Comparison of ENCODE assay signal across 12 cellular contexts in genomic region chr4:1081689-1082040, GRCh38. TPM values are rescaled to one million over a fixed set of nuclear protein-coding genes. Genes with fewer than 3 reads are reported as not detected.
DNase-seq lines count a peak whose midpoint lies in the region; ATAC-seq and TF ChIP-seq lines count a peak whose summit lies in the region.
"Had no signal": no experiment of that assay in that cellular context is flagged by ENCODE, and none has a peak within 500 bp of the region (broad histone marks: within the 10 kb centered on the region; RNA-seq: fewer than 3 reads in every experiment).

No MANE protein-coding gene starts in this region.

- POLR2A ChIA-PET in activated CD4-positive, alpha-beta T cell treated with anti-CD3 and anti-CD28 coated beads for 36 hours (lab: Charles Lee): no interaction called here
- POLR2A ChIA-PET in IMR-90 (lab: Charles Lee; ENCODE audit: unreplicated experiment): no interaction called here

- H2AK5ac ChIP-seq in IMR-90 (ENCODE audit: low read depth, low read length): no peak overlapping the region

- H3K79me1 ChIP-seq in IMR-90 (ENCODE audit: low read depth in 1 of 2, low read length in 2 of 2): no peaks in the 10 kb centered on the region

- no peak overlapping the region for H3K9ac ChIP-seq in IMR-90 (ENCODE audit: low read depth, low read length)

- TF ChIP-seq CTCF in IMR-90 (conservative IDR thresholded peaks at IDR 0.05; ENCODE audit: low read depth, low read length) (no peak), astrocyte of the spinal cord (IDR thresholded peaks at IDR 0.05; ENCODE audit: low read depth, low read length) (peak; percentile 2), natural killer cell (IDR thresholded peaks at IDR 0.05) (no peak), gastrocnemius medialis (IDR thresholded peaks at IDR 0.05 in 4 of 5, conservative IDR thresholded peaks at IDR 0.05 in 1 of 5) (no peak)

- H4K91ac ChIP-seq in IMR-90 (ENCODE audit: insufficient read depth, low read depth, low read length): no peak overlapping the region

- dilution Hi-C loops in IMR-90 (cut with HindIII; ENCODE audit: low sequenced_read_pairs, unreplicated experiment): no loop called here

- TF ChIP-seq POLR2A in IMR-90 (IDR thresholded peaks at IDR 0.05; ENCODE audit: low read depth, low read length) (no peak), gastrocnemius medialis (IDR thresholded peaks at IDR 0.05) (no peak)

- H3K27ac Mint-ChIP-seq in activated CD4-positive, alpha-beta T cell treated with anti-CD3 and anti-CD28 coated beads for 36 hours: peak overlapping the region; percentile 28
- H3K27ac Mint-ChIP-seq in natural killer cell: peak overlapping the region in 1 of 2 donors; percentile 43

- H4K8ac ChIP-seq in IMR-90 (ENCODE audit: low read depth in 2 of 2, low read length in 2 of 2): no peak overlapping the region

- no peaks in the 10 kb centered on the region for H3K36me3 Mint-ChIP-seq in activated CD4-positive, alpha-beta T cell treated with anti-CD3 and anti-CD28 coated beads for 36 hours (ENCODE audit: low read depth)
- H3K36me3 Mint-ChIP-seq in natural killer cell: no peaks in the 10 kb centered on the region

- no peaks in the 10 kb centered on the region for H3K9me1 ChIP-seq in IMR-90 (ENCODE audit: insufficient read depth, low read length)

- no peak overlapping the region for H2BK120ac ChIP-seq in IMR-90 (ENCODE audit: low read depth, low read length)

- H3K4me1 ChIP-seq in IMR-90 (ENCODE audit: control insufficient read depth, insufficient read depth, low read length) (peaks cover 6% of the 10 kb centered on the region), gastrocnemius medialis (no peaks in the 10 kb centered on the region)
- H3K4me1 ChIP-seq: prostate gland had no signal

- H3K36me3 ChIP-seq in IMR-90 (ENCODE audit: control insufficient read depth, insufficient read depth, low read length) (no peaks in the 10 kb centered on the region), gastrocnemius medialis (no peaks in the 10 kb centered on the region)
- H3K36me3 ChIP-seq: heart left ventricle, lower lobe of right lung, prostate gland had no signal

- no CpG with 5 or more reads among the region's 8 CpGs for WGBS in IMR-90 (ENCODE audit: extremely low coverage in 2 of 2, insufficient read length in 1 of 2), 2 experiments

- H2BK20ac ChIP-seq in IMR-90 (ENCODE audit: low read depth, low read length): no peak overlapping the region

- H2AK9ac ChIP-seq in IMR-90 (replicated peaks; ENCODE audit: low read depth, low read length, poor library complexity): peak overlapping the region; percentile 3

- H3K4me1 Mint-ChIP-seq in activated CD4-positive, alpha-beta T cell treated with anti-CD3 and anti-CD28 coated beads for 36 hours: peaks cover 11% of the 10 kb centered on the region
- H3K4me1 Mint-ChIP-seq in natural killer cell: peaks cover 9 to 15% of the 10 kb centered on the region in 2 donors

- no peak overlapping the region for H3K56ac ChIP-seq in IMR-90 (ENCODE audit: extremely low read depth, insufficient read depth, low read length)

- H3K27me3 Mint-ChIP-seq in activated CD4-positive, alpha-beta T cell treated with anti-CD3 and anti-CD28 coated beads for 36 hours: peaks cover 13% of the 10 kb centered on the region
- H3K27me3 Mint-ChIP-seq in natural killer cell (ENCODE audit: low read depth in 2 of 2): peaks cover 7 to 19% of the 10 kb centered on the region in 2 donors

- H3K27ac ChIP-seq in IMR-90 (ENCODE audit: insufficient read depth, low read length): no peak overlapping the region
- no peak overlapping the region for H3K27ac ChIP-seq in gastrocnemius medialis
- H3K27ac ChIP-seq: heart left ventricle, prostate gland had no signal

- no peak overlapping the region for H3K4me2 ChIP-seq in IMR-90 (ENCODE audit: low read depth, low read length)

- H3K14ac ChIP-seq in IMR-90 (replicated peaks; ENCODE audit: low read depth, low read length): no peak overlapping the region

- H2BK5ac ChIP-seq in IMR-90 (ENCODE audit: low read depth, low read length, poor library complexity, severe bottlenecking): no peak overlapping the region

- DNase-seq in activated CD4-positive, alpha-beta T cell treated with anti-CD3 and anti-CD28 coated beads for 36 hours: peak; percentile 68
- DNase-seq in activated CD4-positive, alpha-beta T cell treated with anti-CD3 and anti-CD28 coated beads for 4 hours: no peak
- DNase-seq in IMR-90 (peak; percentile 63), astrocyte of the spinal cord (ENCODE audit: low read depth, low spot score) (peak; percentile 40), natural killer cell (no peak), gastrocnemius medialis (no peak), T-helper 9 cell (no peak)
- DNase-seq: NCI-H510A had no signal

- H3K9me3 ChIP-seq in IMR-90 (ENCODE audit: control insufficient read depth, insufficient read depth, low read length) (no peaks in the 10 kb centered on the region), gastrocnemius medialis (no peaks in the 10 kb centered on the region)
- H3K9me3 ChIP-seq: heart left ventricle, lower lobe of right lung, prostate gland had no signal

- no peak overlapping the region for H3K4me3 Mint-ChIP-seq in activated CD4-positive, alpha-beta T cell treated with anti-CD3 and anti-CD28 coated beads for 36 hours
- H3K4me3 Mint-ChIP-seq in natural killer cell: no peak overlapping the region

- no peak overlapping the region for H3K23ac ChIP-seq in IMR-90 (ENCODE audit: low read depth, low read length)

- intact Hi-C loops in activated CD4-positive, alpha-beta T cell treated with anti-CD3 and anti-CD28 coated beads for 36 hours (cut with DNase I, micrococcal nuclease): no loop called here
- intact Hi-C loops in IMR-90 (cut with micrococcal nuclease): no loop called here
- intact Hi-C loops in natural killer cell (cut with micrococcal nuclease): no loop called here
- intact Hi-C loops in gastrocnemius medialis (cut with DNase I; ENCODE audit: low total_unique reads): no loop called here

- no peak overlapping the region for H4K5ac ChIP-seq in IMR-90 (ENCODE audit: low read depth, low read length)

- ATAC-seq in activated CD4-positive, alpha-beta T cell treated with anti-CD3 and anti-CD28 coated beads for 36 hours: peak; percentile 92
- ATAC-seq in IMR-90 (ENCODE audit: low read depth): peak; percentile 27
- peak; percentile 48 to 66 (median 61) for ATAC-seq in natural killer cell
- no peak for ATAC-seq in gastrocnemius medialis
- no peak for ATAC-seq in HG03432 (IDR thresholded peaks at IDR 0.05; ENCODE audit: unreplicated experiment)

- TF ChIP-seq RAD21 in IMR-90 (IDR thresholded peaks at IDR 0.05; ENCODE audit: low read length): no peak

- no peak overlapping the region for H2BK15ac ChIP-seq in IMR-90 (ENCODE audit: low read depth, low read length)

- H3K4me3 ChIP-seq in IMR-90 (ENCODE audit: insufficient read depth, low read depth, low read length): no peak overlapping the region
- H3K4me3 ChIP-seq in astrocyte of the spinal cord (ENCODE audit: low read depth, low read length): no peak overlapping the region
- no peak overlapping the region for H3K4me3 ChIP-seq in gastrocnemius medialis
- H3K4me3 ChIP-seq: heart left ventricle, lower lobe of right lung, prostate gland had no signal

- H3K18ac ChIP-seq in IMR-90 (ENCODE audit: low read depth, low read length): no peak overlapping the region

- no peak overlapping the region for H2AFZ ChIP-seq in IMR-90 (replicated peaks; ENCODE audit: low read length, poor library complexity)

- H3K4ac ChIP-seq in IMR-90 (ENCODE audit: low read depth, low read length): no peak overlapping the region

- in situ Hi-C loops in IMR-90 (cut with MboI; ENCODE audit: low sequenced_read_pairs) (no loop called here), astrocyte of the spinal cord (cut with HindIII; ENCODE audit: low sequenced_read_pairs) (no loop called here), gastrocnemius medialis (cut with MboI; ENCODE audit: low sequenced_read_pairs in 4 of 4) (no loop called here)

- no peaks in the 10 kb centered on the region for H3K9me3 Mint-ChIP-seq in activated CD4-positive, alpha-beta T cell treated with anti-CD3 and anti-CD28 coated beads for 36 hours (ENCODE audit: low read depth)
- H3K9me3 Mint-ChIP-seq in natural killer cell: no peaks in the 10 kb centered on the region

- H4K20me1 ChIP-seq in IMR-90 (ENCODE audit: insufficient read depth, low read length): no peaks in the 10 kb centered on the region

- CTCF ChIA-PET in activated CD4-positive, alpha-beta T cell treated with anti-CD3 and anti-CD28 coated beads for 36 hours (lab: Charles Lee): no interaction called here
- CTCF ChIA-PET in IMR-90 (lab: Yijun Ruan, JAX): no interaction called here

- H3K27me3 ChIP-seq in IMR-90 (ENCODE audit: control insufficient read depth, insufficient read depth, low read length) (peaks cover 21% of the 10 kb centered on the region), gastrocnemius medialis (peaks cover 17 to 35% (median 28%) of the 10 kb centered on the region in 3 donors)

- BruUV-seq in IMR-90 (replicated peaks; lab: Mats Ljungman, UMichigan): no TSS peak

TF ChIP-seq in IMR-90, 13 proteins besides CTCF, POLR2A, EP300 and RAD21 (continues in another document):
- TF ChIP-seq MXI1 (IDR thresholded peaks at IDR 0.05; ENCODE audit: borderline replicate concordance, low read depth, low read length) (no peak), ELK1 (IDR thresholded peaks at IDR 0.05; ENCODE audit: borderline replicate concordance, low read depth, low read length) (no peak), SMC3 (IDR thresholded peaks at IDR 0.05; ENCODE audit: low read depth, low read length) (no peak), RCOR1 (IDR thresholded peaks at IDR 0.05; ENCODE audit: insufficient replicate concordance, low read length) (no peak), CEBPB (IDR thresholded peaks at IDR 0.05; ENCODE audit: low read depth, low read length) (no peak), MAFK (IDR thresholded peaks at IDR 0.05; ENCODE audit: low read depth, low read length) (no peak), NFE2L2 (IDR thresholded peaks at IDR 0.05; ENCODE audit: low read depth, low read length) (no peak)

RNA-seq across cellular contexts. Expression of gene RNF212, which starts 31.7 kb away (rescaled TPM):
- total RNA-seq in activated CD4-positive, alpha-beta T cell treated with anti-CD3 and anti-CD28 coated beads for 36 hours: 1 to 10 TPM; 2.4 to 5.6 TPM
- total RNA-seq in IMR-90 (2012; rRNA removed): under 0.01 TPM in 2 replicates
- 0.46 and 0.51 TPM in 2 replicates for polyA plus RNA-seq in IMR-90 (2012; rRNA removed)
- 0.08 and 0.35 TPM in 2 replicates for polyA plus RNA-seq in IMR-90 (2012; cell fraction: cytosol; rRNA removed)
- polyA plus RNA-seq in IMR-90 (2012; cell fraction: nucleus; rRNA removed; ENCODE audit: low replicate concordance): 0.96 and 1.3 TPM in 2 replicates
- total RNA-seq in natural killer cell: 1 to 10 TPM; 1.0 to 2.0 (median 1.7) TPM
- 1 to 10 TPM in 1 of 4 donors, not detected in 3; 1.3 TPM for total RNA-seq in gastrocnemius medialis

Comparison
In these comparisons a context has a peak if more than half of its experiments do, and no peak if none do; other contexts are left out.
1. DNase-seq: peak in activated CD4-positive, alpha-beta T cell treated with anti-CD3 and anti-CD28 coated beads for 36 hours (single experiment), IMR-90 (single experiment) and astrocyte of the spinal cord (single experiment); none in activated CD4-positive, alpha-beta T cell treated with anti-CD3 and anti-CD28 coated beads for 4 hours (0 of 2), natural killer cell (single experiment), gastrocnemius medialis (0 of 2) and T-helper 9 cell (single experiment).
2. ATAC-seq: peak in activated CD4-positive, alpha-beta T cell treated with anti-CD3 and anti-CD28 coated beads for 36 hours (single experiment), IMR-90 (single experiment) and natural killer cell (3 of 3); none in gastrocnemius medialis (0 of 2) and HG03432 (single experiment).